Comparison of ENCODE assay signal across 1 cellular context in the genomic region with DNA sequence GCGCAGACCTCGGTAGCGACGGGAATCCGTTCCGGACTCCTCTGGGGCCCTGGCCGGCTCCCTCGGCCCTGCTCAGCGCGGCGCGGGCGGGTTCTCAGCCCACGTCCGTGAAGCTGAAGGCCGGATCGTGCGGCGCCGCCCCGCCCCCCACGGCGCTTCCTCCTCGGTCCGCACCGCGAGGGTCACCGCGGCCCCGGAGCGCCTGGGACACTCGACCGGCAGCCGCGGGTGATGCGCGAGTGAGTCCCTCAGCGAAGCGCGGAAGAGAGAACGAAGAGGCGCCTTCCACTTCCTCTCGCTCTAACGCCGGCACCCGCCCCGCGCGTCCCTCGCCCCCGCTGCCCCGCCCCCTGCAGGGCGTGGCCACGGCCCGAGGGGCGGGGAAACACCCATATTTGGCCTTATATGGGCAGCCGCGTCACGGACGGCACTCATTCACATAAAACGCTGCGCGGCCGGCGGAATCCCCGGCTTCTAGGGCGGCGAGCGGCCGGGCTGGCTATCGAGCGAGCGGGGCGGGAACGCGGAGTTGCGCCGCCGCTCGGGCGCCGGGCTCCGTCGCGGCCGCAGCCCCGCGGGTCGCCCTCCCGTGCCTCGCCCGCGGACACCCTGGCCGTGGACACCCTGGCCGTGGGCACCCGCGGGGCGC.
A peak's percentile ranks its signal among the peaks of the same experiment; 100 is the strongest.
TF ChIP-seq lines count a peak whose summit lies in the region.

A gene with protein sequence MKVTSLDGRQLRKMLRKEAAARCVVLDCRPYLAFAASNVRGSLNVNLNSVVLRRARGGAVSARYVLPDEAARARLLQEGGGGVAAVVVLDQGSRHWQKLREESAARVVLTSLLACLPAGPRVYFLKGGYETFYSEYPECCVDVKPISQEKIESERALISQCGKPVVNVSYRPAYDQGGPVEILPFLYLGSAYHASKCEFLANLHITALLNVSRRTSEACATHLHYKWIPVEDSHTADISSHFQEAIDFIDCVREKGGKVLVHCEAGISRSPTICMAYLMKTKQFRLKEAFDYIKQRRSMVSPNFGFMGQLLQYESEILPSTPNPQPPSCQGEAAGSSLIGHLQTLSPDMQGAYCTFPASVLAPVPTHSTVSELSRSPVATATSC (plus strand): TSS at position 470 of the 649 bp plus-strand sequence. CDS start 215 bp downstream, outside the sequence.

TF ChIP-seq in HepG2, 621 proteins besides CTCF, POLR2A, EP300 and RAD21 (continued from another document and continues in another):
- TF ChIP-seq, protein P1, sequence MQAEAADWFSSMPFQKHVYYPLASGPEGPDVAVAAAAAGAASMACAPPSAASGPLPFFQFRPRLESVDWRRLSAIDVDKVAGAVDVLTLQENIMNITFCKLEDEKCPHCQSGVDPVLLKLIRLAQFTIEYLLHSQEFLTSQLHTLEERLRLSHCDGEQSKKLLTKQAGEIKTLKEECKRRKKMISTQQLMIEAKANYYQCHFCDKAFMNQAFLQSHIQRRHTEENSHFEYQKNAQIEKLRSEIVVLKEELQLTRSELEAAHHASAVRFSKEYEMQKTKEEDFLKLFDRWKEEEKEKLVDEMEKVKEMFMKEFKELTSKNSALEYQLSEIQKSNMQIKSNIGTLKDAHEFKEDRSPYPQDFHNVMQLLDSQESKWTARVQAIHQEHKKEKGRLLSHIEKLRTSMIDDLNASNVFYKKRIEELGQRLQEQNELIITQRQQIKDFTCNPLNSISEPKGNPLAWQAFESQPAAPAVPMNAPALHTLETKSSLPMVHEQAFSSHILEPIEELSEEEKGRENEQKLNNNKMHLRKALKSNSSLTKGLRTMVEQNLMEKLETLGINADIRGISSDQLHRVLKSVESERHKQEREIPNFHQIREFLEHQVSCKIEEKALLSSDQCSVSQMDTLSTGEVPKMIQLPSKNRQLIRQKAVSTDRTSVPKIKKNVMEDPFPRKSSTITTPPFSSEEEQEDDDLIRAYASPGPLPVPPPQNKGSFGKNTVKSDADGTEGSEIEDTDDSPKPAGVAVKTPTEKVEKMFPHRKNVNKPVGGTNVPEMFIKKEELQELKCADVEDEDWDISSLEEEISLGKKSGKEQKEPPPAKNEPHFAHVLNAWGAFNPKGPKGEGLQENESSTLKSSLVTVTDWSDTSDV (CRISPR knock-in tag; IDR thresholded peaks at IDR 0.05), result no peak
- TF ChIP-seq NFKBIZ (CRISPR knock-in tag; IDR thresholded peaks at IDR 0.05) (no peak), THAP11 (CRISPR knock-in tag; IDR thresholded peaks at IDR 0.05) (peak; percentile 54), ZFP41 (CRISPR knock-in tag; IDR thresholded peaks at IDR 0.05; ENCODE audit: borderline replicate concordance) (no peak), ZNF766 (CRISPR knock-in tag; IDR thresholded peaks at IDR 0.05; ENCODE audit: borderline replicate concordance) (no peak), ZNF274 (CRISPR knock-in tag; IDR thresholded peaks at IDR 0.05) (no peak), GFI1 (CRISPR knock-in tag; IDR thresholded peaks at IDR 0.05; ENCODE audit: borderline replicate concordance) (no peak), RBAK (CRISPR knock-in tag; IDR thresholded peaks at IDR 0.05) (no peak), MAFK (conservative IDR thresholded peaks at IDR 0.05 in 1 of 2, IDR thresholded peaks at IDR 0.05 in 1 of 2; ENCODE audit: low read length in 2 of 2) (no peak), NR1H2 (CRISPR knock-in tag; IDR thresholded peaks at IDR 0.05; ENCODE audit: borderline replicate concordance, low read depth) (no peak), CHD2 (IDR thresholded peaks at IDR 0.05; ENCODE audit: low read depth, low read length) (no peak), ATM (IDR thresholded peaks at IDR 0.05; ENCODE audit: borderline replicate concordance) (no peak), KLF16 (CRISPR knock-in tag; IDR thresholded peaks at IDR 0.05) (0 out of 4 replicates have a peak, but pooled peaks of 1 of the 2 experiments have one; percentile 29), ZNF17 (CRISPR knock-in tag; IDR thresholded peaks at IDR 0.05) (no peak), SYNCRIP (IDR thresholded peaks at IDR 0.05; ENCODE audit: insufficient read depth, low read depth, low read length) (no peak), TCF7L2 (IDR thresholded peaks at IDR 0.05; ENCODE audit: low read depth, low read length) (no peak), STAT5B (CRISPR knock-in tag; IDR thresholded peaks at IDR 0.05) (no peak), JUNB (CRISPR knock-in tag; IDR thresholded peaks at IDR 0.05; ENCODE audit: borderline replicate concordance) (no peak), ZBTB3 (CRISPR knock-in tag; IDR thresholded peaks at IDR 0.05; ENCODE audit: borderline replicate concordance, low read depth) (no peak), SP4 (CRISPR knock-in tag; IDR thresholded peaks at IDR 0.05) (peak; percentile 86), PHF5A (CRISPR knock-in tag; IDR thresholded peaks at IDR 0.05; ENCODE audit: low read depth, unreplicated experiment) (no peak), MEIS2 (CRISPR knock-in tag; IDR thresholded peaks at IDR 0.05) (no peak), HIVEP1 (CRISPR knock-in tag; IDR thresholded peaks at IDR 0.05) (peak; percentile 98), ARNTL (CRISPR knock-in tag; IDR thresholded peaks at IDR 0.05) (no peak), RBFOX2 (IDR thresholded peaks at IDR 0.05; ENCODE audit: low read depth, low read length) (peak; percentile 54), FLYWCH1 (CRISPR knock-in tag; IDR thresholded peaks at IDR 0.05) (no peak), SETDB1 (CRISPR knock-in tag; IDR thresholded peaks at IDR 0.05; ENCODE audit: borderline replicate concordance) (no peak), ZBTB1 (CRISPR knock-in tag; IDR thresholded peaks at IDR 0.05; ENCODE audit: borderline replicate concordance) (no peak), ZNF83 (CRISPR knock-in tag; IDR thresholded peaks at IDR 0.05; ENCODE audit: borderline replicate concordance) (no peak), YEATS2 (CRISPR knock-in tag; IDR thresholded peaks at IDR 0.05; ENCODE audit: borderline replicate concordance) (no peak), CBX1 (IDR thresholded peaks at IDR 0.05; ENCODE audit: low read depth) (no peak), DR1 (CRISPR knock-in tag; IDR thresholded peaks at IDR 0.05) (0 out of 2 replicates have a peak, but pooled peaks have one; percentile 28), ZNF562 (CRISPR knock-in tag; IDR thresholded peaks at IDR 0.05; ENCODE audit: borderline replicate concordance) (no peak), NR2F1 (CRISPR knock-in tag; IDR thresholded peaks at IDR 0.05) (no peak), CHD4 (IDR thresholded peaks at IDR 0.05; ENCODE audit: borderline replicate concordance, low read length) (no peak), JUND (CRISPR knock-in tag; IDR thresholded peaks at IDR 0.05) (no peak), XRCC5 (optimal IDR thresholded peaks at IDR 0.05; ENCODE audit: low read length) (no peak), ZNF337 (CRISPR knock-in tag; IDR thresholded peaks at IDR 0.05; ENCODE audit: borderline replicate concordance, low read depth) (no peak), ZNF121 (CRISPR knock-in tag; IDR thresholded peaks at IDR 0.05) (no peak), ZNF343 (CRISPR knock-in tag; IDR thresholded peaks at IDR 0.05) (no peak)
- TF ChIP-seq, protein P2, sequence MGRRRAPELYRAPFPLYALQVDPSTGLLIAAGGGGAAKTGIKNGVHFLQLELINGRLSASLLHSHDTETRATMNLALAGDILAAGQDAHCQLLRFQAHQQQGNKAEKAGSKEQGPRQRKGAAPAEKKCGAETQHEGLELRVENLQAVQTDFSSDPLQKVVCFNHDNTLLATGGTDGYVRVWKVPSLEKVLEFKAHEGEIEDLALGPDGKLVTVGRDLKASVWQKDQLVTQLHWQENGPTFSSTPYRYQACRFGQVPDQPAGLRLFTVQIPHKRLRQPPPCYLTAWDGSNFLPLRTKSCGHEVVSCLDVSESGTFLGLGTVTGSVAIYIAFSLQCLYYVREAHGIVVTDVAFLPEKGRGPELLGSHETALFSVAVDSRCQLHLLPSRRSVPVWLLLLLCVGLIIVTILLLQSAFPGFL (CRISPR knock-in tag; IDR thresholded peaks at IDR 0.05), result no peak
- TF ChIP-seq, protein P3, sequence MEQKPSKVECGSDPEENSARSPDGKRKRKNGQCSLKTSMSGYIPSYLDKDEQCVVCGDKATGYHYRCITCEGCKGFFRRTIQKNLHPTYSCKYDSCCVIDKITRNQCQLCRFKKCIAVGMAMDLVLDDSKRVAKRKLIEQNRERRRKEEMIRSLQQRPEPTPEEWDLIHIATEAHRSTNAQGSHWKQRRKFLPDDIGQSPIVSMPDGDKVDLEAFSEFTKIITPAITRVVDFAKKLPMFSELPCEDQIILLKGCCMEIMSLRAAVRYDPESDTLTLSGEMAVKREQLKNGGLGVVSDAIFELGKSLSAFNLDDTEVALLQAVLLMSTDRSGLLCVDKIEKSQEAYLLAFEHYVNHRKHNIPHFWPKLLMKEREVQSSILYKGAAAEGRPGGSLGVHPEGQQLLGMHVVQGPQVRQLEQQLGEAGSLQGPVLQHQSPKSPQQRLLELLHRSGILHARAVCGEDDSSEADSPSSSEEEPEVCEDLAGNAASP (CRISPR knock-in tag; IDR thresholded peaks at IDR 0.05; ENCODE audit: borderline replicate concordance), result no peak
- TF ChIP-seq, protein P4, sequence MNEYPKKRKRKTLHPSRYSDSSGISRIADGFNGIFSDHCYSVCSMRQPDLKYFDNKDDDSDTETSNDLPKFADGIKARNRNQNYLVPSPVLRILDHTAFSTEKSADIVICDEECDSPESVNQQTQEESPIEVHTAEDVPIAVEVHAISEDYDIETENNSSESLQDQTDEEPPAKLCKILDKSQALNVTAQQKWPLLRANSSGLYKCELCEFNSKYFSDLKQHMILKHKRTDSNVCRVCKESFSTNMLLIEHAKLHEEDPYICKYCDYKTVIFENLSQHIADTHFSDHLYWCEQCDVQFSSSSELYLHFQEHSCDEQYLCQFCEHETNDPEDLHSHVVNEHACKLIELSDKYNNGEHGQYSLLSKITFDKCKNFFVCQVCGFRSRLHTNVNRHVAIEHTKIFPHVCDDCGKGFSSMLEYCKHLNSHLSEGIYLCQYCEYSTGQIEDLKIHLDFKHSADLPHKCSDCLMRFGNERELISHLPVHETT (CRISPR knock-in tag; conservative IDR thresholded peaks at IDR 0.05), result no peak
- TF ChIP-seq, protein P5, sequence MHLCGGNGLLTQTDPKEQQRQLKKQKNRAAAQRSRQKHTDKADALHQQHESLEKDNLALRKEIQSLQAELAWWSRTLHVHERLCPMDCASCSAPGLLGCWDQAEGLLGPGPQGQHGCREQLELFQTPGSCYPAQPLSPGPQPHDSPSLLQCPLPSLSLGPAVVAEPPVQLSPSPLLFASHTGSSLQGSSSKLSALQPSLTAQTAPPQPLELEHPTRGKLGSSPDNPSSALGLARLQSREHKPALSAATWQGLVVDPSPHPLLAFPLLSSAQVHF (CRISPR knock-in tag; IDR thresholded peaks at IDR 0.05), result no peak
- TF ChIP-seq, protein P6, sequence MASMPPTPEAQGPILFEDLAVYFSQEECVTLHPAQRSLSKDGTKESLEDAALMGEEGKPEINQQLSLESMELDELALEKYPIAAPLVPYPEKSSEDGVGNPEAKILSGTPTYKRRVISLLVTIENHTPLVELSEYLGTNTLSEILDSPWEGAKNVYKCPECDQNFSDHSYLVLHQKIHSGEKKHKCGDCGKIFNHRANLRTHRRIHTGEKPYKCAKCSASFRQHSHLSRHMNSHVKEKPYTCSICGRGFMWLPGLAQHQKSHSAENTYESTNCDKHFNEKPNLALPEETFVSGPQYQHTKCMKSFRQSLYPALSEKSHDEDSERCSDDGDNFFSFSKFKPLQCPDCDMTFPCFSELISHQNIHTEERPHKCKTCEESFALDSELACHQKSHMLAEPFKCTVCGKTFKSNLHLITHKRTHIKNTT (CRISPR knock-in tag; IDR thresholded peaks at IDR 0.05), result no peak
- TF ChIP-seq, protein P7, sequence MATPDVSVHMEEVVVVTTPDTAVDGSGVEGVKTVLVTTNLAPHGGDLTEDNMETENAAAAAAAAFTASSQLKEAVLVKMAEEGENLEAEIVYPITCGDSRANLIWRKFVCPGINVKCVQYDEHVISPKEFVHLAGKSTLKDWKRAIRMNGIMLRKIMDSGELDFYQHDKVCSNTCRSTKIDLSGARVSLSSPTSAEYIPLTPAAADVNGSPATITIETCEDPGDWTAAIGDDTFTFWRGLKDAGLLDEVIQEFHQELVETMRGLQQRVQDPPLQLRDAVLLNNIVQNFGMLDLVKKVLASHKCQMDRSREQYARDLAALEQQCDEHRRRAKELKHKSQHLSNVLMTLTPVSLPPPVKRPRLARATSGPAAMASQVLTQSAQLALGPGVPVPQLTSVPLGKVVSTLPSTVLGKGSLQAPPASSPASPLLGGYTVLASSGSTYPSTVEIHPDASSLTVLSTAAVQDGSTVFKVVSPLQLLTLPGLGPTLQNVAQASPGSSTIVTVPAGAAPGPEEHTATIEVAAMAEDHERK (CRISPR knock-in tag; IDR thresholded peaks at IDR 0.05; ENCODE audit: low read depth), result no peak
- TF ChIP-seq, protein P8, sequence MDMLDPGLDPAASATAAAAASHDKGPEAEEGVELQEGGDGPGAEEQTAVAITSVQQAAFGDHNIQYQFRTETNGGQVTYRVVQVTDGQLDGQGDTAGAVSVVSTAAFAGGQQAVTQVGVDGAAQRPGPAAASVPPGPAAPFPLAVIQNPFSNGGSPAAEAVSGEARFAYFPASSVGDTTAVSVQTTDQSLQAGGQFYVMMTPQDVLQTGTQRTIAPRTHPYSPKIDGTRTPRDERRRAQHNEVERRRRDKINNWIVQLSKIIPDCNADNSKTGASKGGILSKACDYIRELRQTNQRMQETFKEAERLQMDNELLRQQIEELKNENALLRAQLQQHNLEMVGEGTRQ (IDR thresholded peaks at IDR 0.05; ENCODE audit: low read depth, low read length), result no peak
- TF ChIP-seq, protein P8 (CRISPR knock-in tag; IDR thresholded peaks at IDR 0.05; ENCODE audit: borderline replicate concordance), result peak; percentile 94; the same call in 1 of the 2 replicates
- TF ChIP-seq, protein P9, sequence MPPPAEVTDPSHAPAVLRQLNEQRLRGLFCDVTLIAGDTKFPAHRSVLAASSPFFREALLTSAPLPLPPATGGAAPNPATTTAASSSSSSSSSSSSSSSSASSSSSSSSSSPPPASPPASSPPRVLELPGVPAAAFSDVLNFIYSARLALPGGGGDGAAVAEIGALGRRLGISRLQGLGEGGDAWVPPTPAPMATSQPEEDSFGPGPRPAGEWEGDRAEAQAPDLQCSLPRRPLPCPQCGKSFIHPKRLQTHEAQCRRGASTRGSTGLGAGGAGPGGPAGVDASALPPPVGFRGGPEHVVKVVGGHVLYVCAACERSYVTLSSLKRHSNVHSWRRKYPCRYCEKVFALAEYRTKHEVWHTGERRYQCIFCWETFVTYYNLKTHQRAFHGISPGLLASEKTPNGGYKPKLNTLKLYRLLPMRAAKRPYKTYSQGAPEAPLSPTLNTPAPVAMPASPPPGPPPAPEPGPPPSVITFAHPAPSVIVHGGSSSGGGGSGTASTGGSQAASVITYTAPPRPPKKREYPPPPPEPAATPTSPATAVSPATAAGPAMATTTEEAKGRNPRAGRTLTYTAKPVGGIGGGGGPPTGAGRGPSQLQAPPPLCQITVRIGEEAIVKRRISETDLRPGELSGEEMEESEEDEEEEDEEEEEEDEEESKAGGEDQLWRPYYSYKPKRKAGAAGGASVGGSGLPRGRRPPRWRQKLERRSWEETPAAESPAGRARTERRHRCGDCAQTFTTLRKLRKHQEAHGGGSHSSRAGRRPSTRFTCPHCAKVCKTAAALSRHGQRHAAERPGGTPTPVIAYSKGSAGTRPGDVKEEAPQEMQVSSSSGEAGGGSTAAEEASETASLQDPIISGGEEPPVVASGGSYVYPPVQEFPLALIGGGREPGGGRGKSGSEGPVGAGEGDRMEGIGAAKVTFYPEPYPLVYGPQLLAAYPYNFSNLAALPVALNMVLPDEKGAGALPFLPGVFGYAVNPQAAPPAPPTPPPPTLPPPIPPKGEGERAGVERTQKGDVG (CRISPR knock-in tag; IDR thresholded peaks at IDR 0.05; ENCODE audit: borderline replicate concordance), result no peak
